In the genomic region with DNA sequence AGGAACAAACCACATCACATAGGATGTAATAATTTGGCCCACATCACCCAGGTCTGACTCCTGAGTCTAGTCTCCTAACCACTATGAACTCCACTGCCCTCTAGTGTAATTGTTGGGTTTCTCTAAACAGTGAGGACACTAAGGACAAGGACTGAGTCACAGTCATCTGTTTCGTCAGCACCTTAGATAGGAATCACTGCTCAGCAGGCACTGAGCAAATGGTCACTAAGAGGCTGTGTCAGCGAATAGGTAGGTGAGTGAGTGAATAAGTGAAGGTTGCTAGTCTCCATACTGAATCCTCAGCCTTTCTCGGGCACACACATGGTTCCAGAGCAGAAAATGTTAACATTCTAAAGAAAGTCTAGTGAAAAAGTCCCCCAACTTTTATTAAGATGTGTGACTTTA, we compare ENCODE assay signal across 1 cellular context.
A peak's percentile ranks its signal among the peaks of the same experiment; 100 is the strongest.
TF ChIP-seq lines count a peak whose summit lies in the region.

No MANE protein-coding gene starts in this region.

TF ChIP-seq in K562, 482 proteins besides CTCF, POLR2A, EP300 and RAD21 (continued from another document and continues in another):
- TF ChIP-seq, protein P1, sequence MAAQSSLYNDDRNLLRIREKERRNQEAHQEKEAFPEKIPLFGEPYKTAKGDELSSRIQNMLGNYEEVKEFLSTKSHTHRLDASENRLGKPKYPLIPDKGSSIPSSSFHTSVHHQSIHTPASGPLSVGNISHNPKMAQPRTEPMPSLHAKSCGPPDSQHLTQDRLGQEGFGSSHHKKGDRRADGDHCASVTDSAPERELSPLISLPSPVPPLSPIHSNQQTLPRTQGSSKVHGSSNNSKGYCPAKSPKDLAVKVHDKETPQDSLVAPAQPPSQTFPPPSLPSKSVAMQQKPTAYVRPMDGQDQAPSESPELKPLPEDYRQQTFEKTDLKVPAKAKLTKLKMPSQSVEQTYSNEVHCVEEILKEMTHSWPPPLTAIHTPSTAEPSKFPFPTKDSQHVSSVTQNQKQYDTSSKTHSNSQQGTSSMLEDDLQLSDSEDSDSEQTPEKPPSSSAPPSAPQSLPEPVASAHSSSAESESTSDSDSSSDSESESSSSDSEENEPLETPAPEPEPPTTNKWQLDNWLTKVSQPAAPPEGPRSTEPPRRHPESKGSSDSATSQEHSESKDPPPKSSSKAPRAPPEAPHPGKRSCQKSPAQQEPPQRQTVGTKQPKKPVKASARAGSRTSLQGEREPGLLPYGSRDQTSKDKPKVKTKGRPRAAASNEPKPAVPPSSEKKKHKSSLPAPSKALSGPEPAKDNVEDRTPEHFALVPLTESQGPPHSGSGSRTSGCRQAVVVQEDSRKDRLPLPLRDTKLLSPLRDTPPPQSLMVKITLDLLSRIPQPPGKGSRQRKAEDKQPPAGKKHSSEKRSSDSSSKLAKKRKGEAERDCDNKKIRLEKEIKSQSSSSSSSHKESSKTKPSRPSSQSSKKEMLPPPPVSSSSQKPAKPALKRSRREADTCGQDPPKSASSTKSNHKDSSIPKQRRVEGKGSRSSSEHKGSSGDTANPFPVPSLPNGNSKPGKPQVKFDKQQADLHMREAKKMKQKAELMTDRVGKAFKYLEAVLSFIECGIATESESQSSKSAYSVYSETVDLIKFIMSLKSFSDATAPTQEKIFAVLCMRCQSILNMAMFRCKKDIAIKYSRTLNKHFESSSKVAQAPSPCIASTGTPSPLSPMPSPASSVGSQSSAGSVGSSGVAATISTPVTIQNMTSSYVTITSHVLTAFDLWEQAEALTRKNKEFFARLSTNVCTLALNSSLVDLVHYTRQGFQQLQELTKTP (IDR thresholded peaks at IDR 0.05; ENCODE audit: low read depth in 1 of 2, partially characterized antibody in 2 of 2): no peak
- no peak for TF ChIP-seq SAP30 (IDR thresholded peaks at IDR 0.05; ENCODE audit: borderline replicate concordance, insufficient read depth, low read depth, low read length, poor library complexity, severe bottlenecking)
- TF ChIP-seq GTF2E2 (tag; IDR thresholded peaks at IDR 0.05): no peak
- TF ChIP-seq ILK (tag; IDR thresholded peaks at IDR 0.05; ENCODE audit: borderline replicate concordance, low read depth): no peak
- TF ChIP-seq TRIM28 (IDR thresholded peaks at IDR 0.05): no peak
- TF ChIP-seq NRF1 (conservative IDR thresholded peaks at IDR 0.05 in 1 of 2, IDR thresholded peaks at IDR 0.05 in 1 of 2): peak; percentile 12 to 18; a peak in 1 of 4 replicates
- TF ChIP-seq TCFL5 (CRISPR knock-in tag; conservative IDR thresholded peaks at IDR 0.05): no peak
- TF ChIP-seq, protein P2, sequence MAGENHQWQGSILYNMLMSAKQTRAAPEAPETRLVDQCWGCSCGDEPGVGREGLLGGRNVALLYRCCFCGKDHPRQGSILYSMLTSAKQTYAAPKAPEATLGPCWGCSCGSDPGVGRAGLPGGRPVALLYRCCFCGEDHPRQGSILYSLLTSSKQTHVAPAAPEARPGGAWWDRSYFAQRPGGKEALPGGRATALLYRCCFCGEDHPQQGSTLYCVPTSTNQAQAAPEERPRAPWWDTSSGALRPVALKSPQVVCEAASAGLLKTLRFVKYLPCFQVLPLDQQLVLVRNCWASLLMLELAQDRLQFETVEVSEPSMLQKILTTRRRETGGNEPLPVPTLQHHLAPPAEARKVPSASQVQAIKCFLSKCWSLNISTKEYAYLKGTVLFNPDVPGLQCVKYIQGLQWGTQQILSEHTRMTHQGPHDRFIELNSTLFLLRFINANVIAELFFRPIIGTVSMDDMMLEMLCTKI (IDR thresholded peaks at IDR 0.05; ENCODE audit: partially characterized antibody): no peak
- TF ChIP-seq ZNF583 (CRISPR knock-in tag; IDR thresholded peaks at IDR 0.05): no peak
- TF ChIP-seq, protein P3, sequence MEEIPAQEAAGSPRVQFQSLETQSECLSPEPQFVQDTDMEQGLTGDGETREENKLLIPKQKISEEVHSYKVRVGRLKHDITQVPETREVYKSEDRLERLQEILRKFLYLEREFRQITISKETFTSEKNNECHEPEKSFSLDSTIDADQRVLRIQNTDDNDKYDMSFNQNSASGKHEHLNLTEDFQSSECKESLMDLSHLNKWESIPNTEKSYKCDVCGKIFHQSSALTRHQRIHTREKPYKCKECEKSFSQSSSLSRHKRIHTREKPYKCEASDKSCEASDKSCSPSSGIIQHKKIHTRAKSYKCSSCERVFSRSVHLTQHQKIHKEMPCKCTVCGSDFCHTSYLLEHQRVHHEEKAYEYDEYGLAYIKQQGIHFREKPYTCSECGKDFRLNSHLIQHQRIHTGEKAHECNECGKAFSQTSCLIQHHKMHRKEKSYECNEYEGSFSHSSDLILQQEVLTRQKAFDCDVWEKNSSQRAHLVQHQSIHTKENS (CRISPR knock-in tag; IDR thresholded peaks at IDR 0.05): no peak
- TF ChIP-seq RHOXF2B (CRISPR knock-in tag; conservative IDR thresholded peaks at IDR 0.05): no peak
- TF ChIP-seq, protein P4, sequence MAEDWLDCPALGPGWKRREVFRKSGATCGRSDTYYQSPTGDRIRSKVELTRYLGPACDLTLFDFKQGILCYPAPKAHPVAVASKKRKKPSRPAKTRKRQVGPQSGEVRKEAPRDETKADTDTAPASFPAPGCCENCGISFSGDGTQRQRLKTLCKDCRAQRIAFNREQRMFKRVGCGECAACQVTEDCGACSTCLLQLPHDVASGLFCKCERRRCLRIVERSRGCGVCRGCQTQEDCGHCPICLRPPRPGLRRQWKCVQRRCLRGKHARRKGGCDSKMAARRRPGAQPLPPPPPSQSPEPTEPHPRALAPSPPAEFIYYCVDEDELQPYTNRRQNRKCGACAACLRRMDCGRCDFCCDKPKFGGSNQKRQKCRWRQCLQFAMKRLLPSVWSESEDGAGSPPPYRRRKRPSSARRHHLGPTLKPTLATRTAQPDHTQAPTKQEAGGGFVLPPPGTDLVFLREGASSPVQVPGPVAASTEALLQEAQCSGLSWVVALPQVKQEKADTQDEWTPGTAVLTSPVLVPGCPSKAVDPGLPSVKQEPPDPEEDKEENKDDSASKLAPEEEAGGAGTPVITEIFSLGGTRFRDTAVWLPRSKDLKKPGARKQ (CRISPR knock-in tag; IDR thresholded peaks at IDR 0.05): no peak
- no peak for TF ChIP-seq SMAD1 (IDR thresholded peaks at IDR 0.05; ENCODE audit: low read depth, low read length, partially characterized antibody)
- no peak for TF ChIP-seq CEBPG (CRISPR knock-in tag; IDR thresholded peaks at IDR 0.05)
- TF ChIP-seq CEBPG (tag; conservative IDR thresholded peaks at IDR 0.05 in 1 of 2, IDR thresholded peaks at IDR 0.05 in 1 of 2): peak in 1 of 2 experiments; percentile 53; a peak in 1 of 4 replicates
- peak; percentile 45; the same call in 1 of the 2 replicates for TF ChIP-seq ATF7 (IDR thresholded peaks at IDR 0.05)
- no peak for TF ChIP-seq ZNF707 (CRISPR knock-in tag; conservative IDR thresholded peaks at IDR 0.05)
- TF ChIP-seq, protein P5, sequence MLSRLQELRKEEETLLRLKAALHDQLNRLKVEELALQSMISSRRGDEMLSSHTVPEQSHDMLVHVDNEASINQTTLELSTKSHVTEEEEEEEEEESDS (CRISPR knock-in tag; IDR thresholded peaks at IDR 0.05): no peak
- TF ChIP-seq POLR3G (IDR thresholded peaks at IDR 0.05; ENCODE audit: extremely low read depth, insufficient read length, insufficient replicate concordance): no peak
- TF ChIP-seq, protein P6, sequence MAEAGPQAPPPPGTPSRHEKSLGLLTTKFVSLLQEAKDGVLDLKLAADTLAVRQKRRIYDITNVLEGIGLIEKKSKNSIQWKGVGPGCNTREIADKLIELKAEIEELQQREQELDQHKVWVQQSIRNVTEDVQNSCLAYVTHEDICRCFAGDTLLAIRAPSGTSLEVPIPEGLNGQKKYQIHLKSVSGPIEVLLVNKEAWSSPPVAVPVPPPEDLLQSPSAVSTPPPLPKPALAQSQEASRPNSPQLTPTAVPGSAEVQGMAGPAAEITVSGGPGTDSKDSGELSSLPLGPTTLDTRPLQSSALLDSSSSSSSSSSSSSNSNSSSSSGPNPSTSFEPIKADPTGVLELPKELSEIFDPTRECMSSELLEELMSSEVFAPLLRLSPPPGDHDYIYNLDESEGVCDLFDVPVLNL (CRISPR knock-in tag; IDR thresholded peaks at IDR 0.05; ENCODE audit: low read depth): no peak
- peak; percentile 85 for TF ChIP-seq ZNF316 (IDR thresholded peaks at IDR 0.05)
- no peak for TF ChIP-seq RBBP5 (IDR thresholded peaks at IDR 0.05; ENCODE audit: borderline replicate concordance, insufficient read depth, low read length, poor library complexity, severe bottlenecking)
- TF ChIP-seq ARID1B (IDR thresholded peaks at IDR 0.05): peak; percentile 54
- TF ChIP-seq, protein P7, sequence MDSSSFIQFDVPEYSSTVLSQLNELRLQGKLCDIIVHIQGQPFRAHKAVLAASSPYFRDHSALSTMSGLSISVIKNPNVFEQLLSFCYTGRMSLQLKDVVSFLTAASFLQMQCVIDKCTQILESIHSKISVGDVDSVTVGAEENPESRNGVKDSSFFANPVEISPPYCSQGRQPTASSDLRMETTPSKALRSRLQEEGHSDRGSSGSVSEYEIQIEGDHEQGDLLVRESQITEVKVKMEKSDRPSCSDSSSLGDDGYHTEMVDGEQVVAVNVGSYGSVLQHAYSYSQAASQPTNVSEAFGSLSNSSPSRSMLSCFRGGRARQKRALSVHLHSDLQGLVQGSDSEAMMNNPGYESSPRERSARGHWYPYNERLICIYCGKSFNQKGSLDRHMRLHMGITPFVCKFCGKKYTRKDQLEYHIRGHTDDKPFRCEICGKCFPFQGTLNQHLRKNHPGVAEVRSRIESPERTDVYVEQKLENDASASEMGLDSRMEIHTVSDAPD (CRISPR knock-in tag; IDR thresholded peaks at IDR 0.05): no peak
- TF ChIP-seq ZNF76 (CRISPR knock-in tag; IDR thresholded peaks at IDR 0.05; ENCODE audit: borderline replicate concordance): no peak
- no peak for TF ChIP-seq HDAC2 (IDR thresholded peaks at IDR 0.05)
- TF ChIP-seq, protein P8, sequence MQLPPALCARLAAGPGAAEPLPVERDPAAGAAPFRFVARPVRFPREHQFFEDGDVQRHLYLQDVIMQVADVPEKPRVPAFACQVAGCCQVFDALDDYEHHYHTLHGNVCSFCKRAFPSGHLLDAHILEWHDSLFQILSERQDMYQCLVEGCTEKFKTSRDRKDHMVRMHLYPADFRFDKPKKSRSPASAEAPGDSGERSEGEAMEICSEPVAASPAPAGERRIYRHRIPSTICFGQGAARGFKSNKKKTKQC (CRISPR knock-in tag; IDR thresholded peaks at IDR 0.05): no peak
- no peak for TF ChIP-seq POLR3A (IDR thresholded peaks at IDR 0.05; ENCODE audit: borderline replicate concordance, extremely low read depth, insufficient read depth, insufficient read length)
- TF ChIP-seq CBX3 (IDR thresholded peaks at IDR 0.05; ENCODE audit: borderline replicate concordance in 1 of 2, low read length in 2 of 2): no peak
- TF ChIP-seq, protein P9, sequence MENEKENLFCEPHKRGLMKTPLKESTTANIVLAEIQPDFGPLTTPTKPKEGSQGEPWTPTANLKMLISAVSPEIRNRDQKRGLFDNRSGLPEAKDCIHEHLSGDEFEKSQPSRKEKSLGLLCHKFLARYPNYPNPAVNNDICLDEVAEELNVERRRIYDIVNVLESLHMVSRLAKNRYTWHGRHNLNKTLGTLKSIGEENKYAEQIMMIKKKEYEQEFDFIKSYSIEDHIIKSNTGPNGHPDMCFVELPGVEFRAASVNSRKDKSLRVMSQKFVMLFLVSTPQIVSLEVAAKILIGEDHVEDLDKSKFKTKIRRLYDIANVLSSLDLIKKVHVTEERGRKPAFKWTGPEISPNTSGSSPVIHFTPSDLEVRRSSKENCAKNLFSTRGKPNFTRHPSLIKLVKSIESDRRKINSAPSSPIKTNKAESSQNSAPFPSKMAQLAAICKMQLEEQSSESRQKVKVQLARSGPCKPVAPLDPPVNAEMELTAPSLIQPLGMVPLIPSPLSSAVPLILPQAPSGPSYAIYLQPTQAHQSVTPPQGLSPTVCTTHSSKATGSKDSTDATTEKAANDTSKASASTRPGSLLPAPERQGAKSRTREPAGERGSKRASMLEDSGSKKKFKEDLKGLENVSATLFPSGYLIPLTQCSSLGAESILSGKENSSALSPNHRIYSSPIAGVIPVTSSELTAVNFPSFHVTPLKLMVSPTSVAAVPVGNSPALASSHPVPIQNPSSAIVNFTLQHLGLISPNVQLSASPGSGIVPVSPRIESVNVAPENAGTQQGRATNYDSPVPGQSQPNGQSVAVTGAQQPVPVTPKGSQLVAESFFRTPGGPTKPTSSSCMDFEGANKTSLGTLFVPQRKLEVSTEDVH (IDR thresholded peaks at IDR 0.05; ENCODE audit: low read depth, partially characterized antibody): no peak
- TF ChIP-seq KDM1A (IDR thresholded peaks at IDR 0.05): no peak
- no peak for TF ChIP-seq BHLHE40 (IDR thresholded peaks at IDR 0.05; ENCODE audit: low read length)
- TF ChIP-seq C11orf30 (IDR thresholded peaks at IDR 0.05; ENCODE audit: low read depth): peak; percentile 81
- peak; percentile 29; the same call in 1 of the 2 replicates for TF ChIP-seq NFE2 (IDR thresholded peaks at IDR 0.05; ENCODE audit: low read depth)
- no peak for TF ChIP-seq RFX7 (CRISPR knock-in tag; IDR thresholded peaks at IDR 0.05)
- TF ChIP-seq CSDE1 (IDR thresholded peaks at IDR 0.05): no peak
- TF ChIP-seq, protein P10, sequence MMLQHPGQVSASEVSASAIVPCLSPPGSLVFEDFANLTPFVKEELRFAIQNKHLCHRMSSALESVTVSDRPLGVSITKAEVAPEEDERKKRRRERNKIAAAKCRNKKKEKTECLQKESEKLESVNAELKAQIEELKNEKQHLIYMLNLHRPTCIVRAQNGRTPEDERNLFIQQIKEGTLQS (IDR thresholded peaks at IDR 0.05): peak; percentile 91
- TF ChIP-seq, protein P10 (CRISPR knock-in tag; conservative IDR thresholded peaks at IDR 0.05): no peak
- TF ChIP-seq RFX5 (IDR thresholded peaks at IDR 0.05; ENCODE audit: low read depth, low read length): no peak
- TF ChIP-seq FOSL1 (tag; conservative IDR thresholded peaks at IDR 0.05): peak; percentile 83
- no peak for TF ChIP-seq ZNF217 (CRISPR knock-in tag; IDR thresholded peaks at IDR 0.05)
- no peak for TF ChIP-seq ZC3H11A (IDR thresholded peaks at IDR 0.05; ENCODE audit: low read depth, low read length)
- no peak for TF ChIP-seq PTBP1 (IDR thresholded peaks at IDR 0.05; ENCODE audit: low read depth, low read length)
- peak; percentile 80 for TF ChIP-seq JUN (IDR thresholded peaks at IDR 0.05; ENCODE audit: borderline replicate concordance, low read depth, low read length)
- no peak for TF ChIP-seq JUN (CRISPR knock-in tag; IDR thresholded peaks at IDR 0.05; ENCODE audit: borderline replicate concordance)
- no peak for TF ChIP-seq WHSC1 (IDR thresholded peaks at IDR 0.05; ENCODE audit: low read length)
- no peak for TF ChIP-seq TGIF2 (CRISPR knock-in tag; IDR thresholded peaks at IDR 0.05)
- TF ChIP-seq ZNF780A (CRISPR knock-in tag; IDR thresholded peaks at IDR 0.05): no peak
- TF ChIP-seq BMI1 (IDR thresholded peaks at IDR 0.05; ENCODE audit: low read length): no peak
- TF ChIP-seq E2F3 (CRISPR knock-in tag; IDR thresholded peaks at IDR 0.05): no peak
